ENCODE assay signal across 8 cellular contexts in genomic region chr1:39657923-39658485, GRCh38. TPM values are rescaled to one million over a fixed set of nuclear protein-coding genes. Genes with fewer than 3 reads are reported as not detected.
DNase-seq lines count a peak whose midpoint lies in the region; ATAC-seq and TF ChIP-seq lines count a peak whose summit lies in the region.

No MANE protein-coding gene starts in this region.

- H3K9me3 ChIP-seq in lung (ENCODE audit: control insufficient read depth in 2 of 2, insufficient read depth in 1 of 2, low read length in 1 of 2): no peaks in the 10 kb centered on the region

- peaks cover 0 to 2% of the 10 kb centered on the region in 2 donors for H3K4me1 ChIP-seq in lung (ENCODE audit: control insufficient read depth in 2 of 2, insufficient read depth in 2 of 2, low read length in 2 of 2)

- TF ChIP-seq CTCF in GM20000 (IDR thresholded peaks at IDR 0.05; ENCODE audit: extremely low read depth, missing control alignments) (peak; percentile 86), coronary artery (IDR thresholded peaks at IDR 0.05) (peak; percentile 77), lung (IDR thresholded peaks at IDR 0.05; ENCODE audit: control extremely low read depth, extremely low read depth) (peak; percentile 38), omental fat pad (IDR thresholded peaks at IDR 0.05) (no peak)

- no peak overlapping the region for H3K27ac ChIP-seq in coronary artery
- no peak overlapping the region for H3K27ac ChIP-seq in lung (ENCODE audit: low read depth in 1 of 2, low read length in 1 of 2)

- no peaks in the 10 kb centered on the region for H3K27me3 ChIP-seq in lung (ENCODE audit: control insufficient read depth, insufficient read depth)

- WGBS in lung, 2 donors: 33 to 37% methylated on average over 6 of the region's 6 CpGs

- DNase-seq in AG20443 (ENCODE audit: low spot score) (peak; percentile 73), GM20000 (ENCODE audit: low spot score) (peak; percentile 74), NCI-H345 (lab: John Stamatoyannopoulos, UW) (peak; percentile 48), coronary artery (ENCODE audit: low spot score) (no peak), lung (ENCODE audit: low spot score) (peak; percentile 64), omental fat pad (ENCODE audit: low spot score) (no peak)
- peak; percentile 28 for DNase-seq in activated CD4-positive, CD25-positive, alpha-beta regulatory T cell treated with anti-CD3 and anti-CD28 coated beads, Interleukin-2, amount 50 U/mL, for 16 hours (ENCODE audit: low read depth, low spot score)
- DNase-seq in stimulated activated CD8-positive, alpha-beta memory T cell treated with anti-CD3 and anti-CD28 coated beads, Interleukin-2, amount 100 ng/mL, for 48 hours (ENCODE audit: low read depth in 2 of 2): peak; percentile 47 to 61

- H3K4me3 ChIP-seq in coronary artery (no peak overlapping the region), lung (no peak overlapping the region)

- H3K36me3 ChIP-seq in lung (ENCODE audit: control insufficient read depth in 2 of 2, insufficient read depth in 2 of 2, low read length in 2 of 2): no peaks in the 10 kb centered on the region

- ATAC-seq in lung (ENCODE audit: insufficient read depth, low FRiP score) (no peak), omental fat pad (ENCODE audit: low FRiP score) (no peak)

RNA-seq across cellular contexts. Expression of gene NT5C1A, which starts 13.9 kb away (rescaled TPM):
- not detected for total RNA-seq in lung
- polyA plus RNA-seq in lung: not detected
- 1 to 10 TPM in 1 of 4 donors, not detected in 3; 1.3 TPM for total RNA-seq in omental fat pad

RNA-seq across cellular contexts. Expression of gene HEYL, which starts 18.6 kb away (rescaled TPM):
- total RNA-seq in lung: 10 to 100 TPM; 14.3 to 19.6 TPM
- 1 to 10 TPM; 7.6 TPM for polyA plus RNA-seq in lung
- total RNA-seq in omental fat pad: 1 to 10 TPM; 3.3 to 6.5 (median 5.3) TPM

RNA-seq across cellular contexts. Expression of gene HPCAL4, which starts 33.2 kb away (rescaled TPM):
- total RNA-seq in lung: under 1 TPM; 0.18 to 0.43 TPM
- under 1 TPM; 0.08 to 0.16 TPM for polyA plus RNA-seq in lung
- total RNA-seq in omental fat pad: under 1 TPM in 3 of 4 donors, not detected in 1; 0.16 to 0.74 (median 0.24) TPM

Comparison
In these comparisons a context has a peak if more than half of its experiments do, and no peak if none do; other contexts are left out.
1. DNase-seq: peak in AG20443 (single experiment), GM20000 (single experiment), NCI-H345 (single experiment), activated CD4-positive, CD25-positive, alpha-beta regulatory T cell treated with anti-CD3 and anti-CD28 coated beads, Interleukin-2, amount 50 U/mL, for 16 hours (single experiment), lung (single experiment) and stimulated activated CD8-positive, alpha-beta memory T cell treated with anti-CD3 and anti-CD28 coated beads, Interleukin-2, amount 100 ng/mL, for 48 hours (2 of 2); none in coronary artery (single experiment) and omental fat pad (single experiment).
2. CTCF ChIP-seq: peak in GM20000 (single experiment), coronary artery (single experiment) and lung (single experiment); none in omental fat pad (0 of 3).